In genomic region chr12:93624595-93625294, GRCh38 we compare ENCODE assay signal across 1 cellular context.
A peak's percentile ranks its signal among the peaks of the same experiment; 100 is the strongest.
TF ChIP-seq lines count a peak whose summit lies in the region.

No MANE protein-coding gene starts in this region.

TF ChIP-seq in HepG2, 621 proteins besides CTCF, POLR2A, EP300 and RAD21 (continued from another document):
- TF ChIP-seq ARID4A (CRISPR knock-in tag; IDR thresholded peaks at IDR 0.05; ENCODE audit: borderline replicate concordance) (no peak), CREB1 (IDR thresholded peaks at IDR 0.05) (peak; percentile 39), CREB1 (CRISPR knock-in tag; IDR thresholded peaks at IDR 0.05) (no peak), MAFK (conservative IDR thresholded peaks at IDR 0.05 in 1 of 2, IDR thresholded peaks at IDR 0.05 in 1 of 2; ENCODE audit: low read length in 2 of 2) (no peak), FOSL2 (CRISPR knock-in tag; IDR thresholded peaks at IDR 0.05) (0 out of 2 replicates have a peak, but pooled peaks have one; percentile 14), ZNF12 (CRISPR knock-in tag; IDR thresholded peaks at IDR 0.05) (peak; percentile 60; the same call in 1 of the 2 replicates), ZNF720 (CRISPR knock-in tag; IDR thresholded peaks at IDR 0.05) (no peak), ISL2 (CRISPR knock-in tag; IDR thresholded peaks at IDR 0.05) (no peak), MAX (IDR thresholded peaks at IDR 0.05) (no peak)
TF ChIP-seq in HepG2: peak in this region for 3.
